In genomic region chr11:65111537-65112225, GRCh38 we compare ENCODE assay signal across 8 cellular contexts. TPM values are rescaled to one million over a fixed set of nuclear protein-coding genes. Genes with fewer than 3 reads are reported as not detected.
A peak's percentile ranks its signal among the peaks of the same experiment; 100 is the strongest.
DNase-seq lines count a peak whose midpoint lies in the region; ATAC-seq and TF ChIP-seq lines count a peak whose summit lies in the region.

TSS of gene TM7SF2 (plus strand) at chr11:65111872. CDS start at chr11:65112016, 144 bp downstream.

- H3K4me1 ChIP-seq in BE2C, result peaks cover 5% of the 10 kb centered on the region
- peaks cover 43% of the 10 kb centered on the region for H3K4me1 ChIP-seq in effector memory CD4-positive, alpha-beta T cell (ENCODE audit: control insufficient read depth, insufficient read depth, low read length, poor library complexity, severe bottlenecking)

- H3K27me3 ChIP-seq in BE2C (no peaks in the 10 kb centered on the region), HL-60 (ENCODE audit: insufficient read depth, poor library complexity, severe bottlenecking) (no peaks in the 10 kb centered on the region)
- H3K27me3 ChIP-seq in effector memory CD4-positive, alpha-beta T cell (replicated peaks; ENCODE audit: control insufficient read depth, insufficient read depth, low read length, poor library complexity, severe bottlenecking), result no peaks in the 10 kb centered on the region

- DNase-seq in BE2C (peak; percentile 94), HL-60 (ENCODE audit: low read depth in 1 of 2, low spot score in 1 of 2) (peak; percentile 82 to 96), medulla oblongata (ENCODE audit: extremely low spot score) (peak; percentile 98)
- peak; percentile 80 for DNase-seq in NK-92 treated with Interleukin-12 subunit alpha and Interleukin-12 subunit beta, amount 100 ng/mL, for 24 hours (lab: John Stamatoyannopoulos, UW)
- peak; percentile 82 to 84 for DNase-seq in activated CD8-positive, alpha-beta memory T cell treated with anti-CD3 and anti-CD28 coated beads for 4 hours (ENCODE audit: low read depth in 2 of 2)
- peak; percentile 87 to 93 (median 88) for DNase-seq in effector memory CD4-positive, alpha-beta T cell
- DNase-seq in stimulated activated CD4-positive, alpha-beta T cell treated with anti-CD3 and anti-CD28 coated beads, TNF-alpha, amount 100 ng/mL, for 48 hours (ENCODE audit: low read depth in 3 of 3), result peak; percentile 86 to 97 (median 88)

- peak within 1 kb of the TSS; percentile 34 for H3K27ac ChIP-seq in HL-60 (replicated peaks)
- H3K27ac ChIP-seq in effector memory CD4-positive, alpha-beta T cell (ENCODE audit: insufficient read depth, low read length, poor library complexity, severe bottlenecking), result peak within 1 kb of the TSS; percentile 75

- H3K4me3 ChIP-seq in BE2C (ENCODE audit: low read depth, low read length) (peak within 1 kb of the TSS; percentile 69), HL-60 (replicated peaks; ENCODE audit: insufficient read depth, low read length) (peak within 1 kb of the TSS; percentile 46)
- peak within 1 kb of the TSS; percentile 80 for H3K4me3 ChIP-seq in effector memory CD4-positive, alpha-beta T cell (ENCODE audit: insufficient read depth, low read depth, low read length, poor library complexity, severe bottlenecking)

- H3K36me3 ChIP-seq in BE2C, result peaks cover 10% of the 10 kb centered on the region
- H3K36me3 ChIP-seq in effector memory CD4-positive, alpha-beta T cell (ENCODE audit: control insufficient read depth, insufficient read depth, low read length), result peaks cover 24% of the 10 kb centered on the region

- peak; percentile 57 for ATAC-seq in GM19328 (IDR thresholded peaks at IDR 0.05; ENCODE audit: unreplicated experiment)

- no peaks in the 10 kb centered on the region for H3K9me3 ChIP-seq in BE2C
- H3K9me3 ChIP-seq in effector memory CD4-positive, alpha-beta T cell (ENCODE audit: control insufficient read depth, low read length), result no peaks in the 10 kb centered on the region

- TF ChIP-seq CTCF in BE2C (IDR thresholded peaks at IDR 0.05; ENCODE audit: low read depth, low read length) (no peak), HL-60 (IDR thresholded peaks at IDR 0.05; ENCODE audit: insufficient read depth, low read length) (no peak)

RNA-seq across cellular contexts. Expression of gene TM7SF2, which starts in this region (rescaled TPM):
- polyA plus RNA-seq in BE2C (2012; ENCODE audit: insufficient read depth, insufficient read length, low read depth), result 22.5 TPM

Comparison
In these comparisons a context has a peak if more than half of its experiments do, and no peak if none do; other contexts are left out.
1. Peak in every context shown above with its lines: DNase-seq, ATAC-seq, H3K4me3 ChIP-seq and H3K27ac ChIP-seq.